ENCODE assay signal across 9 cellular contexts in the genomic region with DNA sequence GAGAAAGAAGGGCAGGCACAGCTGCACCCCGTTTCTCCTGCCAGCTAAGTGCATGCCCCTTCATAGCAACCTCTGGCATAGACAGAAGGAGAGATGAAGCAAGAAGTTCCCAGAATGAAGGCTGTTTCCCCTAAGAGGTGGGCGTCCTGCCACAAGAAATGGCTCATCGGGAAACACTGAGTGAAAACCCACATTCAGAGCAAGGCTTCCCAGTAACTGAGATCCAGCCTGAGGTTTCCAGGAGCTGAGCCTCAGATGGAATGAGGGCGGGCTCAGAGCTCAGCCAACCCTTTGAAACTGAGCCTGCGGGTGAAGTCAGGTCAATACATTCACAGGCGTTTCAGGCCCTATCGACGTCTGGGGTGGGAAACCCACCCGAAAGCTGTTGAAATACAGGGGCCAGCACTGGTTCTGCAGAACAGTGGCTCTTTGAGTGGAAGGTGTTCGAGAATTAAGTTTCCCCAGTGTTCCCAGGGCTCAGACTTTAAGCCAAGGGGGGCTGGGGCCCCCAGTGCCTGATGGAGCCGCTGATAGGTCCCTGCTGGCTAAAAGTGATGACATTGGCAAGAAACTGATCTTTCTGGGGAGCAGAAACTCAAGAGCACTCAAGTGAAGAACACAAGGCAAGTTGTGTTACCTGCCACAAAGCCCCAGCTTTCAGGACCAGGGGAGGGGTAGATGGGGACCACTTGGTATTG.
A peak's percentile ranks its signal among the peaks of the same experiment; 100 is the strongest.
DNase-seq lines count a peak whose midpoint lies in the region; ATAC-seq, FAIRE-seq and TF ChIP-seq lines count a peak whose summit lies in the region.
"Had no signal": no experiment of that assay in that cellular context is flagged by ENCODE, and none has a peak within 500 bp of the region (broad histone marks: within the 10 kb centered on the region; RNA-seq: fewer than 3 reads in every experiment).

No MANE protein-coding gene starts in this region.

- H3K27me3 ChIP-seq in heart right ventricle (peaks cover 0 to 5% (median 0%) of the 10 kb centered on the region in 7 donors), pancreas (no peaks in the 10 kb centered on the region)

- no peaks in the 10 kb centered on the region for H3K9me3 Mint-ChIP-seq in activated T-helper 17 cell treated with anti-CD3 and anti-CD28 coated beads, Interleukin-2, amount 50 U/mL, for 72 hours

- H3K4me1 Mint-ChIP-seq in activated T-helper 17 cell treated with anti-CD3 and anti-CD28 coated beads, Interleukin-2, amount 50 U/mL, for 72 hours, result peaks cover 18% of the 10 kb centered on the region

- peak overlapping the region; percentile 18 for H3K4me3 Mint-ChIP-seq in activated T-helper 17 cell treated with anti-CD3 and anti-CD28 coated beads, Interleukin-2, amount 50 U/mL, for 72 hours

- H3K36me3 Mint-ChIP-seq in activated T-helper 17 cell treated with anti-CD3 and anti-CD28 coated beads, Interleukin-2, amount 50 U/mL, for 72 hours (ENCODE audit: low read depth), result no peaks in the 10 kb centered on the region

- H3K27ac ChIP-seq in heart right ventricle (peak overlapping the region in 8 of 10 donors; percentile 48 to 82 (median 72)), pancreas (peak overlapping the region in 2 of 4 donors; percentile 15 to 33)

- peaks cover 8% of the 10 kb centered on the region for H3K27me3 Mint-ChIP-seq in activated T-helper 17 cell treated with anti-CD3 and anti-CD28 coated beads, Interleukin-2, amount 50 U/mL, for 72 hours

- H3K4me1 ChIP-seq in heart right ventricle (peaks cover 0 to 36% (median 17%) of the 10 kb centered on the region in 9 donors), pancreas (no peaks in the 10 kb centered on the region)

- intact Hi-C loops in heart right ventricle (cut with DNase I) (no loop called here), pancreas (cut with DNase I) (no loop called here)

- H3K4me3 ChIP-seq in heart right ventricle (no peak overlapping the region), pancreas (no peak overlapping the region)
- H3K4me3 ChIP-seq: K562 had no signal

- H3K9me3 ChIP-seq in heart right ventricle (no peaks in the 10 kb centered on the region), pancreas (no peaks in the 10 kb centered on the region)

- 64 to 66% methylated on average over 11 of the region's 11 CpGs for WGBS in heart right ventricle, 2 donors
- WGBS in pancreas, 2 donors, result 74% methylated on average over 11 of the region's 11 CpGs

- peak; percentile 54 for ATAC-seq in activated T-helper 17 cell treated with anti-CD3 and anti-CD28 coated beads, Interleukin-2, amount 50 U/mL, for 72 hours (replicated peaks)
- ATAC-seq in heart right ventricle, result peak; percentile 82 to 94 (median 88)
- ATAC-seq in pancreas, result peak in 3 of 4 donors; percentile 70 to 75 (median 72)
- no peak for ATAC-seq in GM18519 (IDR thresholded peaks at IDR 0.05; ENCODE audit: low FRiP score, unreplicated experiment)
- no peak for ATAC-seq in GM19351 (IDR thresholded peaks at IDR 0.05; ENCODE audit: unreplicated experiment)
- ATAC-seq: K562 had no signal

- peak; percentile 86 for DNase-seq in AG08396 (ENCODE audit: low spot score)
- peak; percentile 51 to 70 for DNase-seq in heart right ventricle
- peak in 2 of 6 donors; percentile 19 to 37 for DNase-seq in pancreas
- DNase-seq in HUDEP-2 (lab: John Stamatoyannopoulos, UW; ENCODE audit: unreplicated experiment in 76 of 76), result no peak
- DNase-seq in KG1 (lab: John Stamatoyannopoulos, UW), result no peak

- no peak for FAIRE-seq in pancreas (lab: Jason Lieb, UNC)
- FAIRE-seq: K562 had no signal

- H3K27ac Mint-ChIP-seq in activated T-helper 17 cell treated with anti-CD3 and anti-CD28 coated beads, Interleukin-2, amount 50 U/mL, for 72 hours, result no peak overlapping the region

- TF ChIP-seq CTCF in heart right ventricle (IDR thresholded peaks at IDR 0.05) (no peak), pancreas (IDR thresholded peaks at IDR 0.05) (no peak)

- H3K36me3 ChIP-seq in heart right ventricle (no peaks in the 10 kb centered on the region), pancreas (no peaks in the 10 kb centered on the region)

Comparison
In these comparisons a context has a peak if more than half of its experiments do, and no peak if none do; other contexts are left out.
1. DNase-seq: peak in AG08396 (single experiment) and heart right ventricle (2 of 2); none in HUDEP-2 (0 of 76) and KG1 (single experiment).
2. ATAC-seq: peak in activated T-helper 17 cell treated with anti-CD3 and anti-CD28 coated beads, Interleukin-2, amount 50 U/mL, for 72 hours (single experiment), heart right ventricle (8 of 8) and pancreas (3 of 4); none in GM18519 (single experiment) and GM19351 (single experiment).